In genomic region chr13:26052136-26052736, GRCh38 we compare ENCODE assay signal across 9 cellular contexts. TPM values are rescaled to one million over a fixed set of nuclear protein-coding genes. Genes with fewer than 3 reads are reported as not detected.
DNase-seq lines count a peak whose midpoint lies in the region; ATAC-seq and TF ChIP-seq lines count a peak whose summit lies in the region.
"Had no signal": no experiment of that assay in that cellular context is flagged by ENCODE, and none has a peak within 500 bp of the region (broad histone marks: within the 10 kb centered on the region; RNA-seq: fewer than 3 reads in every experiment).

No MANE protein-coding gene starts in this region.

- H3K36me3 ChIP-seq in lung (ENCODE audit: control insufficient read depth in 2 of 2, insufficient read depth in 2 of 2, low read length in 2 of 2) = no peaks in the 10 kb centered on the region
- H3K36me3 ChIP-seq in thymus (ENCODE audit: control insufficient read depth, insufficient read depth) = no peaks in the 10 kb centered on the region

- DNase-seq in activated T-cell treated with anti-CD3 and anti-CD28 coated beads, Interleukin-2, amount 50 U/mL, for 24 hours = no peak
- no peak for DNase-seq in activated T-cell treated with anti-CD3 and anti-CD28 coated beads, Interleukin-2, amount 50 U/mL, for 48 hours
- no peak for DNase-seq in activated naive CD8-positive, alpha-beta T cell treated with anti-CD3 and anti-CD28 coated beads, Interleukin-2, amount 50 U/mL, for 24 hours
- peak; percentile 37 for DNase-seq in lung (ENCODE audit: low spot score)
- DNase-seq in A172 (ENCODE audit: low spot score) = no peak
- DNase-seq in effector CD8-positive, alpha-beta T cell (lab: John Stamatoyannopoulos, UW) = no peak
- DNase-seq: SIG-M5 had no signal

- H3K9me3 ChIP-seq in lung (ENCODE audit: control insufficient read depth in 2 of 2, insufficient read depth in 1 of 2, low read length in 1 of 2) (peaks cover 0 to 4% of the 10 kb centered on the region in 2 donors), thymus (ENCODE audit: control insufficient read depth) (no peaks in the 10 kb centered on the region)

- peaks cover 31% of the 10 kb centered on the region for H3K4me1 Mint-ChIP-seq in activated T-cell treated with anti-CD3 and anti-CD28 coated beads, Interleukin-2, amount 50 U/mL, for 24 hours (ENCODE audit: low read depth)
- peaks cover 14% of the 10 kb centered on the region for H3K4me1 Mint-ChIP-seq in activated naive CD8-positive, alpha-beta T cell treated with anti-CD3 and anti-CD28 coated beads, Interleukin-2, amount 50 U/mL, for 24 hours

- no peak overlapping the region for H3K27ac ChIP-seq in lung (ENCODE audit: low read depth in 1 of 2, low read length in 1 of 2)
- H3K27ac ChIP-seq in thymus (ENCODE audit: low read depth) = no peak overlapping the region

- H3K4me1 ChIP-seq in lung (ENCODE audit: control insufficient read depth in 2 of 2, insufficient read depth in 2 of 2, low read length in 2 of 2) = peaks cover 0 to 12% of the 10 kb centered on the region in 2 donors
- H3K4me1 ChIP-seq in thymus (ENCODE audit: control insufficient read depth, insufficient read depth, low read length) = no peaks in the 10 kb centered on the region

- H3K27ac Mint-ChIP-seq in activated T-cell treated with anti-CD3 and anti-CD28 coated beads, Interleukin-2, amount 50 U/mL, for 24 hours = no peak overlapping the region
- H3K27ac Mint-ChIP-seq in activated naive CD8-positive, alpha-beta T cell treated with anti-CD3 and anti-CD28 coated beads, Interleukin-2, amount 50 U/mL, for 24 hours = no peak overlapping the region

- 35 to 38% methylated on average over 18 of the region's 18 CpGs for WGBS in lung, 2 donors
- 44% methylated on average over 18 of the region's 18 CpGs for WGBS in thymus

- H3K27me3 Mint-ChIP-seq in activated T-cell treated with anti-CD3 and anti-CD28 coated beads, Interleukin-2, amount 50 U/mL, for 24 hours = peaks cover 33% of the 10 kb centered on the region
- peaks cover 33% of the 10 kb centered on the region for H3K27me3 Mint-ChIP-seq in activated naive CD8-positive, alpha-beta T cell treated with anti-CD3 and anti-CD28 coated beads, Interleukin-2, amount 50 U/mL, for 24 hours

- H3K4me3 Mint-ChIP-seq in activated T-cell treated with anti-CD3 and anti-CD28 coated beads, Interleukin-2, amount 50 U/mL, for 24 hours = peak overlapping the region; percentile 56
- peak overlapping the region; percentile 48 for H3K4me3 Mint-ChIP-seq in activated naive CD8-positive, alpha-beta T cell treated with anti-CD3 and anti-CD28 coated beads, Interleukin-2, amount 50 U/mL, for 24 hours

- no peaks in the 10 kb centered on the region for H3K36me3 Mint-ChIP-seq in activated T-cell treated with anti-CD3 and anti-CD28 coated beads, Interleukin-2, amount 50 U/mL, for 24 hours (ENCODE audit: low read depth)
- no peaks in the 10 kb centered on the region for H3K36me3 Mint-ChIP-seq in activated naive CD8-positive, alpha-beta T cell treated with anti-CD3 and anti-CD28 coated beads, Interleukin-2, amount 50 U/mL, for 24 hours (ENCODE audit: low read depth)

- no peak for TF ChIP-seq CTCF in lung (IDR thresholded peaks at IDR 0.05; ENCODE audit: control extremely low read depth, extremely low read depth)

- no peaks in the 10 kb centered on the region for H3K27me3 ChIP-seq in lung (ENCODE audit: control insufficient read depth, insufficient read depth)
- peaks cover 39% of the 10 kb centered on the region for H3K27me3 ChIP-seq in thymus (ENCODE audit: control insufficient read depth, insufficient read depth)

- no peaks in the 10 kb centered on the region for H3K9me3 Mint-ChIP-seq in activated T-cell treated with anti-CD3 and anti-CD28 coated beads, Interleukin-2, amount 50 U/mL, for 24 hours
- H3K9me3 Mint-ChIP-seq in activated naive CD8-positive, alpha-beta T cell treated with anti-CD3 and anti-CD28 coated beads, Interleukin-2, amount 50 U/mL, for 24 hours = no peaks in the 10 kb centered on the region

- no peak for ATAC-seq in activated naive CD8-positive, alpha-beta T cell treated with anti-CD3 and anti-CD28 coated beads, Interleukin-2, amount 50 U/mL, for 24 hours
- ATAC-seq in lung (ENCODE audit: insufficient read depth, low FRiP score) = no peak
- ATAC-seq in HG02938 (IDR thresholded peaks at IDR 0.05; ENCODE audit: unreplicated experiment) = no peak

- H3K4me3 ChIP-seq in lung = no peak overlapping the region
- peak overlapping the region; percentile 50 for H3K4me3 ChIP-seq in thymus (ENCODE audit: low read length)

RNA-seq across cellular contexts. Expression of gene SHISA2, which starts 0.4 kb away (rescaled TPM):
- total RNA-seq in lung = 10 to 100 TPM; 13.2 to 20.1 TPM
- polyA plus RNA-seq in lung = 1 to 10 TPM in 1 of 2 donors, under 1 TPM in 1; 0.68 to 4.4 TPM
- 7.1 TPM for polyA plus RNA-seq in thymus
- total RNA-seq in A172 (2014; rRNA removed; shearing (Covaris generic)) = not detected in 2 replicates

Comparison
In these comparisons a context has a peak if more than half of its experiments do, and no peak if none do; other contexts are left out.
1. RNA of gene SHISA2, which starts 0.4 kb away (total RNA-seq): 13.2 to 20.1 TPM in lung; not detected in A172; every median in the first group is over 10 times any median in the second.